ENCODE assay signal across 8 cellular contexts in genomic region chr10:32530231-32530630, GRCh38.
"Had no signal": no experiment of that assay in that cellular context is flagged by ENCODE, and none has a peak within 500 bp of the region (broad histone marks: within the 10 kb centered on the region; RNA-seq: fewer than 3 reads in every experiment).

No MANE protein-coding gene starts in this region.

- DNase-seq: GM23248, GOT3, H7, H9, HCEC 1CT, HFFc6 had no signal

- ATAC-seq: GM23338, HCT116 had no signal
